ENCODE assay signal across 1 cellular context in the genomic region with DNA sequence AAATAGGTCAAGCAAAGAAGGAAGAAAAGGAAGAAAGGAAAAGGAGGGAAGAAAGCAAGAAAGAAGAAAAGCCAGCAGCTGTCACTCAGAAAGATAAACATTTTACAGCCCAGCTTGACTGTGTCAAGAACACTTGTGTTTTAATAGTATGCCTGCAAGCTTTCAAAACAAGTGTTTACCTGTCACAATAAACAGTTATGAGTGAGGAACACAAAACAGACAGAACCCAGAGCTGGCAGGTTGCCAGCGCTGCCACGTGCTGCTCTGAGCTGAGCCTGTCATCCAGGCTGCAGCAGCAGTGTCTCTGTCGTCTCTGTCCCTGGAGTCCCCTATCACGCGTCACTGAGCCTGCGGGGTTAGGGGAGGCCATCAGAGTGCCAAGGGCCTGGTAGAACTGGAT.
TF ChIP-seq lines count a peak whose summit lies in the region.

No MANE protein-coding gene starts in this region.

TF ChIP-seq in SK-N-SH, 30 proteins besides CTCF, POLR2A, EP300 and RAD21 (continued from another document):
- TF ChIP-seq, protein P1, sequence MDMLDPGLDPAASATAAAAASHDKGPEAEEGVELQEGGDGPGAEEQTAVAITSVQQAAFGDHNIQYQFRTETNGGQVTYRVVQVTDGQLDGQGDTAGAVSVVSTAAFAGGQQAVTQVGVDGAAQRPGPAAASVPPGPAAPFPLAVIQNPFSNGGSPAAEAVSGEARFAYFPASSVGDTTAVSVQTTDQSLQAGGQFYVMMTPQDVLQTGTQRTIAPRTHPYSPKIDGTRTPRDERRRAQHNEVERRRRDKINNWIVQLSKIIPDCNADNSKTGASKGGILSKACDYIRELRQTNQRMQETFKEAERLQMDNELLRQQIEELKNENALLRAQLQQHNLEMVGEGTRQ (IDR thresholded peaks at IDR 0.05; ENCODE audit: borderline replicate concordance, low read depth, low read length), result no peak
- TF ChIP-seq MXI1 (IDR thresholded peaks at IDR 0.05; ENCODE audit: low read depth, low read length) (peak; percentile 100), RFX5 (IDR thresholded peaks at IDR 0.05; ENCODE audit: low read length) (no peak), RCOR1 (IDR thresholded peaks at IDR 0.05; ENCODE audit: low read length) (peak; percentile 91)
- TF ChIP-seq, protein P2, sequence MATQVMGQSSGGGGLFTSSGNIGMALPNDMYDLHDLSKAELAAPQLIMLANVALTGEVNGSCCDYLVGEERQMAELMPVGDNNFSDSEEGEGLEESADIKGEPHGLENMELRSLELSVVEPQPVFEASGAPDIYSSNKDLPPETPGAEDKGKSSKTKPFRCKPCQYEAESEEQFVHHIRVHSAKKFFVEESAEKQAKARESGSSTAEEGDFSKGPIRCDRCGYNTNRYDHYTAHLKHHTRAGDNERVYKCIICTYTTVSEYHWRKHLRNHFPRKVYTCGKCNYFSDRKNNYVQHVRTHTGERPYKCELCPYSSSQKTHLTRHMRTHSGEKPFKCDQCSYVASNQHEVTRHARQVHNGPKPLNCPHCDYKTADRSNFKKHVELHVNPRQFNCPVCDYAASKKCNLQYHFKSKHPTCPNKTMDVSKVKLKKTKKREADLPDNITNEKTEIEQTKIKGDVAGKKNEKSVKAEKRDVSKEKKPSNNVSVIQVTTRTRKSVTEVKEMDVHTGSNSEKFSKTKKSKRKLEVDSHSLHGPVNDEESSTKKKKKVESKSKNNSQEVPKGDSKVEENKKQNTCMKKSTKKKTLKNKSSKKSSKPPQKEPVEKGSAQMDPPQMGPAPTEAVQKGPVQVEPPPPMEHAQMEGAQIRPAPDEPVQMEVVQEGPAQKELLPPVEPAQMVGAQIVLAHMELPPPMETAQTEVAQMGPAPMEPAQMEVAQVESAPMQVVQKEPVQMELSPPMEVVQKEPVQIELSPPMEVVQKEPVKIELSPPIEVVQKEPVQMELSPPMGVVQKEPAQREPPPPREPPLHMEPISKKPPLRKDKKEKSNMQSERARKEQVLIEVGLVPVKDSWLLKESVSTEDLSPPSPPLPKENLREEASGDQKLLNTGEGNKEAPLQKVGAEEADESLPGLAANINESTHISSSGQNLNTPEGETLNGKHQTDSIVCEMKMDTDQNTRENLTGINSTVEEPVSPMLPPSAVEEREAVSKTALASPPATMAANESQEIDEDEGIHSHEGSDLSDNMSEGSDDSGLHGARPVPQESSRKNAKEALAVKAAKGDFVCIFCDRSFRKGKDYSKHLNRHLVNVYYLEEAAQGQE (IDR thresholded peaks at IDR 0.05; ENCODE audit: low read depth, low read length), result no peak
